Comparison of ENCODE assay signal across 14 cellular contexts in genomic region chr7:33841658-33842057, GRCh38.
DNase-seq lines count a peak whose midpoint lies in the region; ATAC-seq and TF ChIP-seq lines count a peak whose summit lies in the region.
"Had no signal": no experiment of that assay in that cellular context is flagged by ENCODE, and none has a peak within 500 bp of the region (broad histone marks: within the 10 kb centered on the region; RNA-seq: fewer than 3 reads in every experiment).

No MANE protein-coding gene starts in this region.

- in situ Hi-C loops in Caki2 (cut with HindIII; ENCODE audit: low pct_unique_long_range_greater_than_20kb, low sequenced_read_pairs), result no loop called here

- H3K4me1 Mint-ChIP-seq in WTC11, result no peaks in the 10 kb centered on the region
- H3K4me1 Mint-ChIP-seq: naive B cell had no signal

- peaks cover 6% of the 10 kb centered on the region for H3K9me3 Mint-ChIP-seq in WTC11

- DNase-seq in Caki2 (ENCODE audit: low read depth) (peak; percentile 74), NCI-H1417 treated with DMSO at 0.1 percent for 48 hours (lab: John Stamatoyannopoulos, UW) (peak; percentile 46), RWPE2 (ENCODE audit: low spot score) (no peak), iris pigment epithelial cell (ENCODE audit: low read depth) (peak; percentile 33), WTC11 (ENCODE audit: low spot score) (no peak), SIG-M5 treated with dmso at 0.1 percent for 504 hours (lab: John Stamatoyannopoulos, UW; ENCODE audit: unreplicated experiment) (no peak), left ventricle myocardium superior (no peak), SKM-1 (lab: John Stamatoyannopoulos, UW; ENCODE audit: unreplicated experiment) (no peak)
- DNase-seq: activated T-cell treated with anti-CD3 and anti-CD28 coated beads, Interleukin-2, amount 50 U/mL, for 1 hour; KBM-7; naive B cell had no signal

- intact Hi-C loops in left ventricle myocardium superior (cut with micrococcal nuclease), result no loop called here

- H3K36me3 Mint-ChIP-seq in WTC11, result peaks cover 4% of the 10 kb centered on the region

- peaks cover 4% of the 10 kb centered on the region for H3K4me1 ChIP-seq in RWPE2 (ENCODE audit: insufficient read depth, poor library complexity, severe bottlenecking)
- H3K4me1 ChIP-seq: HAP-1 had no signal

- no peaks in the 10 kb centered on the region for H3K27me3 ChIP-seq in RWPE2 (ENCODE audit: insufficient read depth, poor library complexity, severe bottlenecking)
- H3K27me3 ChIP-seq: ascending aorta had no signal

- TF ChIP-seq CTCF in RWPE2 (IDR thresholded peaks at IDR 0.05; ENCODE audit: poor library complexity, severe bottlenecking) (no peak), WTC11 (IDR thresholded peaks at IDR 0.05) (no peak)

- no peaks in the 10 kb centered on the region for H3K36me3 ChIP-seq in RWPE2 (ENCODE audit: low read depth)
- H3K36me3 ChIP-seq: ascending aorta, HAP-1 had no signal

- H3K9me3 ChIP-seq in RWPE2 (ENCODE audit: severe bottlenecking), result no peaks in the 10 kb centered on the region
- H3K9me3 ChIP-seq: ascending aorta, HAP-1 had no signal

- no peak overlapping the region for H3K4me3 ChIP-seq in RWPE2 (ENCODE audit: severe bottlenecking)
- H3K4me3 ChIP-seq: ascending aorta, HAP-1, skin epidermis had no signal

- POLR2A ChIA-PET in WTC11 (lab: Charles Lee), result no interaction called here

- peak overlapping the region; percentile 15 for H3K27ac ChIP-seq in RWPE2 (ENCODE audit: poor library complexity, severe bottlenecking)
- H3K27ac ChIP-seq: ascending aorta, skin epidermis had no signal

- no peak overlapping the region for H3K27ac Mint-ChIP-seq in WTC11
- H3K27ac Mint-ChIP-seq: naive B cell had no signal

- no peaks in the 10 kb centered on the region for H3K27me3 Mint-ChIP-seq in WTC11 (ENCODE audit: low read depth)

- H3K4me3 Mint-ChIP-seq in WTC11, result no peak overlapping the region
- H3K4me3 Mint-ChIP-seq: naive B cell had no signal

- CTCF ChIA-PET in WTC11 (lab: Charles Lee), result interaction anchor here (1.1 kb wide), 1 partner anchor 91 kb away, joined by 3 read pairs; no protein-coding TSS in a partner anchor

- ATAC-seq in RWPE2 (ENCODE audit: low read depth) (peak; percentile 80), WTC11 (no peak), left ventricle myocardium superior (no peak)

TF ChIP-seq in WTC11, 78 proteins besides CTCF, POLR2A, EP300 and RAD21:
- no peak for TF ChIP-seq NR3C1 (CRISPR knock-in tag; conservative IDR thresholded peaks at IDR 0.05; ENCODE audit: low read depth)
- no peak for TF ChIP-seq TP53 (CRISPR knock-in tag; IDR thresholded peaks at IDR 0.05)
- no peak for TF ChIP-seq ESRRA (CRISPR knock-in tag; IDR thresholded peaks at IDR 0.05; ENCODE audit: borderline replicate concordance)
- TF ChIP-seq JAZF1 (CRISPR knock-in tag; IDR thresholded peaks at IDR 0.05), result no peak
- TF ChIP-seq E2F1 (CRISPR knock-in tag; IDR thresholded peaks at IDR 0.05), result no peak
- no peak for TF ChIP-seq ZNF138 (CRISPR knock-in tag; conservative IDR thresholded peaks at IDR 0.05)
- TF ChIP-seq GABPB1 (CRISPR knock-in tag; IDR thresholded peaks at IDR 0.05), result no peak
- no peak for TF ChIP-seq CBFB (CRISPR knock-in tag; IDR thresholded peaks at IDR 0.05; ENCODE audit: low read depth)
- TF ChIP-seq ZBTB21 (CRISPR knock-in tag; IDR thresholded peaks at IDR 0.05; ENCODE audit: borderline replicate concordance), result no peak
- TF ChIP-seq ZNF317 (CRISPR knock-in tag; IDR thresholded peaks at IDR 0.05; ENCODE audit: borderline replicate concordance, low read depth), result no peak
- TF ChIP-seq NFYB (CRISPR knock-in tag; conservative IDR thresholded peaks at IDR 0.05; ENCODE audit: low read depth), result no peak
- no peak for TF ChIP-seq FOXP4 (CRISPR knock-in tag; IDR thresholded peaks at IDR 0.05)
- no peak for TF ChIP-seq MXD4 (CRISPR knock-in tag; IDR thresholded peaks at IDR 0.05; ENCODE audit: borderline replicate concordance)
- no peak for TF ChIP-seq JUN (CRISPR knock-in tag; IDR thresholded peaks at IDR 0.05)
- no peak for TF ChIP-seq MLX (CRISPR knock-in tag; IDR thresholded peaks at IDR 0.05)
- TF ChIP-seq FOXJ3 (CRISPR knock-in tag; IDR thresholded peaks at IDR 0.05; ENCODE audit: borderline replicate concordance), result no peak
- no peak for TF ChIP-seq ERG (CRISPR knock-in tag; IDR thresholded peaks at IDR 0.05)
- TF ChIP-seq OVOL2 (CRISPR knock-in tag; IDR thresholded peaks at IDR 0.05; ENCODE audit: borderline replicate concordance), result no peak
- TF ChIP-seq CREM (CRISPR knock-in tag; IDR thresholded peaks at IDR 0.05), result no peak
- TF ChIP-seq AR (CRISPR knock-in tag; IDR thresholded peaks at IDR 0.05), result no peak

Comparison
In these comparisons a context has a peak if more than half of its experiments do, and no peak if none do; other contexts are left out.
1. DNase-seq: peak in Caki2 (single experiment), NCI-H1417 treated with DMSO at 0.1 percent for 48 hours (single experiment) and iris pigment epithelial cell (single experiment); none in RWPE2 (single experiment), WTC11 (single experiment), SIG-M5 treated with dmso at 0.1 percent for 504 hours (single experiment), left ventricle myocardium superior (single experiment) and SKM-1 (single experiment).